ENCODE assay signal across 18 cellular contexts in genomic region chr16:77373726-77374125, GRCh38.
A peak's percentile ranks its signal among the peaks of the same experiment; 100 is the strongest.
DNase-seq lines count a peak whose midpoint lies in the region; ATAC-seq and TF ChIP-seq lines count a peak whose summit lies in the region.
"Had no signal": no experiment of that assay in that cellular context is flagged by ENCODE, and none has a peak within 500 bp of the region (broad histone marks: within the 10 kb centered on the region; RNA-seq: fewer than 3 reads in every experiment).

No MANE protein-coding gene starts in this region.

- peaks cover 3% of the 10 kb centered on the region; the same call in 1 of the 2 replicates for H3K4me1 ChIP-seq in HEK293 (ENCODE audit: control insufficient read depth, insufficient read depth, low read length)
- H3K4me1 ChIP-seq in endodermal cell (ENCODE audit: control insufficient read depth, insufficient read depth, low read length) = peaks cover 10% of the 10 kb centered on the region
- H3K4me1 ChIP-seq in parathyroid adenoma = no peaks in the 10 kb centered on the region
- H3K4me1 ChIP-seq: HAP-1 had no signal

- no peak overlapping the region for H3K27ac ChIP-seq in HEK293 (ENCODE audit: extremely low read depth, low read depth, low read length)
- no peak overlapping the region for H3K27ac ChIP-seq in endodermal cell (ENCODE audit: low read depth, low read length)
- no peak overlapping the region for H3K27ac ChIP-seq in parathyroid adenoma
- H3K27ac ChIP-seq: 22Rv1, C4-2B, GM23248, RWPE1 had no signal

- peaks cover 7% of the 10 kb centered on the region for H3K36me3 Mint-ChIP-seq in endodermal cell (ENCODE audit: low read depth)
- no peaks in the 10 kb centered on the region for H3K36me3 Mint-ChIP-seq in WTC11

- H3K4me3 ChIP-seq in HEK293 (ENCODE audit: low read depth, low read length) (no peak overlapping the region), endodermal cell (ENCODE audit: low read length) (no peak overlapping the region), parathyroid adenoma (ENCODE audit: low read depth, low read length) (no peak overlapping the region)
- H3K4me3 ChIP-seq: GM23248, HAP-1 had no signal

- H3K4me2 ChIP-seq in parathyroid adenoma (ENCODE audit: low read length) = peak overlapping the region; percentile 56

- H3K27me3 ChIP-seq in endodermal cell (ENCODE audit: control insufficient read depth, insufficient read depth, low read length, poor library complexity, severe bottlenecking) (no peaks in the 10 kb centered on the region), parathyroid adenoma (ENCODE audit: control insufficient read depth, insufficient read depth, low read length) (no peaks in the 10 kb centered on the region)

- H3K36me3 ChIP-seq in HEK293 (ENCODE audit: control insufficient read depth in 2 of 2, insufficient read depth in 1 of 2, low read length in 2 of 2) (no peaks in the 10 kb centered on the region), endodermal cell (ENCODE audit: control insufficient read depth, insufficient read depth, low read length) (no peaks in the 10 kb centered on the region), parathyroid adenoma (ENCODE audit: control insufficient read depth, insufficient read depth, low read length) (no peaks in the 10 kb centered on the region)
- H3K36me3 ChIP-seq: HAP-1 had no signal

- no peak for ATAC-seq in WTC11
- ATAC-seq: PC-3 had no signal

- no peak for TF ChIP-seq POLR2A in erythroblast (IDR thresholded peaks at IDR 0.05; ENCODE audit: low read length)

- H3K4me1 Mint-ChIP-seq in endodermal cell = peaks cover 23% of the 10 kb centered on the region
- H3K4me1 Mint-ChIP-seq in WTC11 = peaks cover 28% of the 10 kb centered on the region

- H3K9ac ChIP-seq in endodermal cell (ENCODE audit: extremely low read depth, low read length, poor library complexity, severe bottlenecking) (no peak overlapping the region), parathyroid adenoma (no peak overlapping the region)
- H3K9ac ChIP-seq: GM23248 had no signal

- no peaks in the 10 kb centered on the region for H3K79me2 ChIP-seq in parathyroid adenoma

- H3K9me3 Mint-ChIP-seq in endodermal cell (no peaks in the 10 kb centered on the region), WTC11 (no peaks in the 10 kb centered on the region)

- no peaks in the 10 kb centered on the region for H3K9me3 ChIP-seq in HEK293 (ENCODE audit: control insufficient read depth, insufficient read depth, low read depth, low read length)
- H3K9me3 ChIP-seq in endodermal cell (ENCODE audit: control insufficient read depth, low read length) = no peaks in the 10 kb centered on the region
- H3K9me3 ChIP-seq in parathyroid adenoma (ENCODE audit: control insufficient read depth, low read length) = no peaks in the 10 kb centered on the region
- H3K9me3 ChIP-seq: HAP-1 had no signal

- no peak overlapping the region for H2AFZ ChIP-seq in parathyroid adenoma
- H2AFZ ChIP-seq: GM23248 had no signal

- TF ChIP-seq CTCF in HEK293 (tag by site-specific recombination; IDR thresholded peaks at IDR 0.05) = no peak
- no peak for TF ChIP-seq CTCF in endodermal cell (conservative IDR thresholded peaks at IDR 0.05)
- no peak for TF ChIP-seq CTCF in parathyroid adenoma (IDR thresholded peaks at IDR 0.05)
- no peak for TF ChIP-seq CTCF in WTC11 (IDR thresholded peaks at IDR 0.05)

- POLR2A ChIA-PET in HEK293 (lab: Yijun Ruan, JAX) = no interaction called here
- POLR2A ChIA-PET in WTC11 (lab: Charles Lee) = no interaction called here

- 69 to 90% methylated on average over 2 to 3 of the region's 3 CpGs for WGBS in endodermal cell (ENCODE audit: insufficient coverage in 1 of 2, insufficient read length in 1 of 2), 2 experiments

- H3K27me3 Mint-ChIP-seq in endodermal cell (ENCODE audit: insufficient read depth) (peaks cover 12% of the 10 kb centered on the region), WTC11 (ENCODE audit: low read depth) (no peaks in the 10 kb centered on the region)

- H3K27ac Mint-ChIP-seq in endodermal cell (no peak overlapping the region), WTC11 (no peak overlapping the region)

- DNase-seq in DMS153 (lab: John Stamatoyannopoulos, UW) = peak; percentile 59
- DNase-seq in DMS153 treated with DMSO at 0.1 percent for 48 hours (lab: John Stamatoyannopoulos, UW; ENCODE audit: unreplicated experiment) = no peak
- DNase-seq in endodermal cell = peak; percentile 57
- no peak for DNase-seq in middle frontal gyrus (ENCODE audit: extremely low spot score, low spot score)
- DNase-seq in WTC11 (ENCODE audit: low spot score) = no peak
- no peak for DNase-seq in erythroblast (lab: John Stamatoyannopoulos, UW)
- DNase-seq: AML-193, GM23248, KBM-7, NCI-H187, SIG-M5 had no signal

- CTCF ChIA-PET in HEK293 (lab: Yijun Ruan, JAX) = interaction anchor here (1.2 kb wide), 1 partner anchor 17 kb away, joined by 4 read pairs; no protein-coding TSS in a partner anchor
- CTCF ChIA-PET in WTC11 (lab: Charles Lee) = interaction anchor here (0.7 kb wide), 1 partner anchor 55 kb away, joined by 4 read pairs; no protein-coding TSS in a partner anchor

- H3K4me3 Mint-ChIP-seq in endodermal cell = no peak overlapping the region
- no peak overlapping the region for H3K4me3 Mint-ChIP-seq in WTC11

TF ChIP-seq in HEK293, 187 proteins besides CTCF, POLR2A, EP300 and RAD21:
- TF ChIP-seq ZIC2 (tag by site-specific recombination; IDR thresholded peaks at IDR 0.05) (peak; percentile 56), ZNF394 (tag by site-specific recombination; IDR thresholded peaks at IDR 0.05; ENCODE audit: borderline replicate concordance) (no peak), HOXD13 (CRISPR knock-in tag; IDR thresholded peaks at IDR 0.05; ENCODE audit: borderline replicate concordance) (no peak), ZNF175 (tag by site-specific recombination; IDR thresholded peaks at IDR 0.05) (no peak), OVOL3 (tag by site-specific recombination; IDR thresholded peaks at IDR 0.05) (no peak), ZBTB44 (tag by site-specific recombination; IDR thresholded peaks at IDR 0.05) (peak; percentile 44; the same call in 1 of the 2 replicates)

TF ChIP-seq in WTC11, 78 proteins besides CTCF, POLR2A, EP300 and RAD21 (continues in another document):
- no peak for TF ChIP-seq USF1 (CRISPR knock-in tag; IDR thresholded peaks at IDR 0.05)
- no peak for TF ChIP-seq IRF2 (CRISPR knock-in tag; IDR thresholded peaks at IDR 0.05; ENCODE audit: borderline replicate concordance, low read depth)
- no peak for TF ChIP-seq NR3C1 (CRISPR knock-in tag; conservative IDR thresholded peaks at IDR 0.05; ENCODE audit: low read depth)
- TF ChIP-seq TEAD1 (CRISPR knock-in tag; IDR thresholded peaks at IDR 0.05) = no peak
- no peak for TF ChIP-seq GABPB1 (CRISPR knock-in tag; IDR thresholded peaks at IDR 0.05)
- TF ChIP-seq JAZF1 (CRISPR knock-in tag; IDR thresholded peaks at IDR 0.05) = no peak
- no peak for TF ChIP-seq NR1H2 (CRISPR knock-in tag; IDR thresholded peaks at IDR 0.05)
- no peak for TF ChIP-seq FOXJ3 (CRISPR knock-in tag; IDR thresholded peaks at IDR 0.05; ENCODE audit: borderline replicate concordance)
- no peak for TF ChIP-seq PREB (CRISPR knock-in tag; IDR thresholded peaks at IDR 0.05; ENCODE audit: borderline replicate concordance)
- no peak for TF ChIP-seq ELF4 (CRISPR knock-in tag; IDR thresholded peaks at IDR 0.05; ENCODE audit: low read depth)
- TF ChIP-seq ZNF423 (CRISPR knock-in tag; IDR thresholded peaks at IDR 0.05) = no peak
- TF ChIP-seq EMX1 (CRISPR knock-in tag; IDR thresholded peaks at IDR 0.05) = no peak
- TF ChIP-seq ZNF232 (CRISPR knock-in tag; IDR thresholded peaks at IDR 0.05) = no peak
- no peak for TF ChIP-seq ZBTB43 (CRISPR knock-in tag; IDR thresholded peaks at IDR 0.05)
- TF ChIP-seq RORB (CRISPR knock-in tag; IDR thresholded peaks at IDR 0.05) = no peak

Comparison
In these comparisons a context has a peak if more than half of its experiments do, and no peak if none do; other contexts are left out.
1. DNase-seq: peak in DMS153 (single experiment) and endodermal cell (single experiment); none in DMS153 treated with DMSO at 0.1 percent for 48 hours (single experiment), middle frontal gyrus (single experiment), WTC11 (single experiment) and erythroblast (0 of 2).